ENCODE assay signal across 24 cellular contexts in genomic region chr7:40891232-40891631, GRCh38.
"Had no signal": no experiment of that assay in that cellular context is flagged by ENCODE, and none has a peak within 500 bp of the region (broad histone marks: within the 10 kb centered on the region; RNA-seq: fewer than 3 reads in every experiment).

No MANE protein-coding gene starts in this region.

- DNase-seq: stimulated activated CD4-positive, alpha-beta T cell treated with anti-CD3 and anti-CD28 coated beads, Interleukin-2, amount 100 ng/mL, for 48 hours; stimulated activated CD4-positive, alpha-beta T cell treated with anti-CD3 and anti-CD28 coated beads, Interleukin-4, amount 100 ng/mL, for 1 hour; stimulated activated CD4-positive, alpha-beta T cell treated with anti-CD3 and anti-CD28 coated beads, Interleukin-4, amount 100 ng/mL, for 24 hours; stimulated activated CD4-positive, alpha-beta T cell treated with anti-CD3 and anti-CD28 coated beads, Interleukin-4, amount 100 ng/mL, for 4 hours; stimulated activated CD8-positive, alpha-beta memory T cell treated with anti-CD3 and anti-CD28 coated beads, Interleukin-4, amount 100 ng/mL, for 48 hours; stimulated activated naive B cell treated with anti-CD40 and anti-IgM and Interleukin-4, amounts not matched to agents 10 μg/mL and 1 μg/mL and 100 μg/mL, for 72 hours; stimulated activated naive CD4-positive, alpha-beta T cell; stimulated activated naive CD4-positive, alpha-beta T cell treated with Interleukin-2 at 50 U/mL for 16 hours; stimulated activated naive CD8-positive, alpha-beta T cell treated with anti-CD3 and anti-CD28 coated beads, Interleukin-15, amount 100 ng/mL, for 72 hours; stimulated activated naive CD8-positive, alpha-beta T cell treated with anti-CD3 and anti-CD28 coated beads, Interleukin-15, Interleukin-2, amounts not matched to agents 100 U/mL and 50 U/mL, for 24 hours; stomach; substantia nigra; testis; thyroid gland; tibial artery; transverse colon; trophoblast cell; upper lobe of left lung; upper lobe of right lung; uterus had no signal

- H3K4me1 ChIP-seq: stomach, suprapubic skin, testis, thyroid gland, tibial nerve, upper lobe of left lung, upper lobe of right lung, uterus, vagina had no signal

- H3K4me3 ChIP-seq: stomach, suprapubic skin, testis, thoracic aorta, thyroid gland, tibial artery, tibial nerve, transverse colon, upper lobe of left lung, upper lobe of right lung, uterus, vagina had no signal

- H3K36me3 ChIP-seq: stomach, suprapubic skin, thoracic aorta, thyroid gland, tibial artery, tibial nerve, transverse colon, upper lobe of left lung, upper lobe of right lung, uterus, vagina had no signal

- H3K9me3 ChIP-seq: testis, thoracic aorta, thyroid gland, uterus had no signal

- H3K27ac ChIP-seq: stomach, suprapubic skin, testis, thoracic aorta, thyroid gland, tibial artery, tibial nerve, transverse colon, upper lobe of left lung, upper lobe of right lung, uterus, vagina had no signal
